ENCODE assay signal across 16 cellular contexts in the genomic region with DNA sequence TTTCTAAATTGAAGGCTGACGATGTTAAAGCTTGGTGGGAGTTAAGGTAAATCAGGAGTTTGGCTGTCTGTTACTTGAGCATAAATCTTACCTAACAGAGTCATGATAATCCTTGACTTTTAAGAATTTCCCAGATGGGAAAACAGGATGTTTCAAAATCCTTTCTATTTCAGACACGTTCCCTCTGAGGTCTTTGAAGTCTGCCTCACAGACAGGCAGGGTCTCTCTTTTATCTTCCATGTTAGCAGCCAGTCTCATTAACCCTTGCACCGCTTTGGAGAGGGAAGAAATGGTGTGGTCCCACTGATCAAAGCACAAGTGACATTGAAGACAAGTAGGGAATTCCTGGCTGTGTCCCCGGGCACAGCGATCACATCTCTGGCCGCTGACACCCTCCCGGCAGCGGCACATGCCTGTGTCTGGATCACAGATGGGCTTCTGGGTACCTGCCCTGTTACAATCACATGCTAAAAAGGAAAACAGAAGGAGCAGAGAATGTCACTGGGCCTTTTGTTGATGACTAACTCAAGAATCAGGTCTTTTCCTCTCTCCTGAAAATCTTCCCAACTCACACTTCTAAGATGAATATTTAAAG. TPM values are rescaled to one million over a fixed set of nuclear protein-coding genes. Genes with fewer than 3 reads are reported as not detected.
A peak's percentile ranks its signal among the peaks of the same experiment; 100 is the strongest.
DNase-seq lines count a peak whose midpoint lies in the region; ATAC-seq, FAIRE-seq and TF ChIP-seq lines count a peak whose summit lies in the region.
"Had no signal": no experiment of that assay in that cellular context is flagged by ENCODE, and none has a peak within 500 bp of the region (broad histone marks: within the 10 kb centered on the region; RNA-seq: fewer than 3 reads in every experiment).

No MANE protein-coding gene starts in this region.

- no peaks in the 10 kb centered on the region for H3K36me3 Mint-ChIP-seq in glutamatergic neuron (ENCODE audit: unreplicated experiment)

- TF ChIP-seq CTCF in left ventricle myocardium inferior (IDR thresholded peaks at IDR 0.05; ENCODE audit: borderline replicate concordance) (no peak), K562 (IDR thresholded peaks at IDR 0.05 in 2 of 3, conservative IDR thresholded peaks at IDR 0.05 in 1 of 3; ENCODE audit: insufficient read depth in 2 of 3, low read depth in 1 of 3, low read length in 3 of 3) (no peak), glutamatergic neuron (IDR thresholded peaks at IDR 0.05; ENCODE audit: partially characterized antibody, unreplicated experiment) (no peak)

- H3K4me1 ChIP-seq in left ventricle myocardium inferior, result peaks cover 5% of the 10 kb centered on the region
- no peaks in the 10 kb centered on the region; a peak in 1 of 5 replicates for H3K4me1 ChIP-seq in K562 (replicated peaks in 1 of 2; ENCODE audit: control insufficient read depth in 2 of 2, insufficient read depth in 2 of 2, low read length in 2 of 2)

- H3K4me3 Mint-ChIP-seq in glutamatergic neuron (ENCODE audit: unreplicated experiment), result no peak overlapping the region
- H3K4me3 Mint-ChIP-seq: H9 had no signal

- no peaks in the 10 kb centered on the region for H3K9me1 ChIP-seq in K562 (ENCODE audit: control insufficient read depth, insufficient read depth, low read length)

- intact Hi-C loops in left ventricle myocardium superior (cut with micrococcal nuclease), result loop anchor here (10.0 kb wide), 1 partner anchor 89 kb away; no protein-coding TSS in a partner anchor
- intact Hi-C loops in left ventricle myocardium inferior (cut with micrococcal nuclease), result no loop called here
- intact Hi-C loops in K562 (cut with micrococcal nuclease), result no loop called here

- H3K9ac ChIP-seq in K562 (ENCODE audit: insufficient read depth in 1 of 2, low read depth in 2 of 2, low read length in 2 of 2), result peak overlapping the region in 1 of 2 experiments; percentile 28; a peak in 1 of 4 replicates

- no peak overlapping the region for H3K4me3 ChIP-seq in left ventricle myocardium inferior
- H3K4me3 ChIP-seq in K562, result no peak overlapping the region

- no peak for FAIRE-seq in K562 (lab: Jason Lieb, UNC)
- FAIRE-seq: HTR-8/SVneo had no signal

- no peak overlapping the region for H3K4me2 ChIP-seq in K562 (ENCODE audit: insufficient read depth, low read length)

- peak overlapping the region; percentile 4 for H3K27ac Mint-ChIP-seq in glutamatergic neuron (ENCODE audit: unreplicated experiment)

- no peaks in the 10 kb centered on the region for H4K20me1 ChIP-seq in K562 (replicated peaks; ENCODE audit: control insufficient read depth, insufficient read depth, low read length)

- 38% methylated on average over 8 of the region's 8 CpGs for WGBS in K562 (ENCODE audit: insufficient coverage, low coverage, missing lambda C conversion rate)

- CTCF ChIA-PET in K562 (lab: Yijun Ruan, JAX; ENCODE audit: low intra/inter-chr PET ratio), result no interaction called here

- DNase-seq in left ventricle myocardium superior (peak; percentile 31), left ventricle myocardium inferior (no peak), K562 (ENCODE audit: extremely low read depth in 1 of 4, low spot score in 3 of 4) (no peak), glutamatergic neuron (no peak), EL (no peak), HT-29 (ENCODE audit: low spot score) (no peak)
- DNase-seq in NK-92 treated with Interleukin-12 subunit alpha and Interleukin-12 subunit beta, amount 100 ng/mL, for 24 hours (lab: John Stamatoyannopoulos, UW), result no peak
- DNase-seq: DMS 273 treated with DMSO at 0.1 percent for 48 hours, H9, NCI-H1436, NCI-H2029, NCI-H2171, NCI-H446 treated with DMSO at 0.1 percent for 48 hours, NCI-H774 had no signal

- no peaks in the 10 kb centered on the region for H3K9me3 ChIP-seq in left ventricle myocardium inferior (replicated peaks)
- H3K9me3 ChIP-seq in K562 (replicated peaks; ENCODE audit: control insufficient read depth, insufficient read depth, low read depth, low read length), result no peaks in the 10 kb centered on the region

- peaks cover 1% of the 10 kb centered on the region for H3K27me3 Mint-ChIP-seq in glutamatergic neuron (ENCODE audit: unreplicated experiment)

- TF ChIP-seq RAD21 in K562 (CRISPR knock-in tag; conservative IDR thresholded peaks at IDR 0.05 in 1 of 2, IDR thresholded peaks at IDR 0.05 in 1 of 2), result no peak

- no peaks in the 10 kb centered on the region for H3K9me3 Mint-ChIP-seq in glutamatergic neuron (ENCODE audit: unreplicated experiment)
- H3K9me3 Mint-ChIP-seq: H9 had no signal

- H3K79me2 ChIP-seq in K562 (ENCODE audit: control insufficient read depth, insufficient read depth, low read length), result no peaks in the 10 kb centered on the region

- ATAC-seq in left ventricle myocardium superior (peak; percentile 75), K562 (no peak), HG02759 (IDR thresholded peaks at IDR 0.05; ENCODE audit: unreplicated experiment) (no peak)

- no TSS peak for BruUV-seq in K562 (replicated peaks; lab: Mats Ljungman, UMichigan)

- peak overlapping the region; percentile 51 for H2AFZ ChIP-seq in K562 (ENCODE audit: low read depth, low read length)

- in situ Hi-C loops in K562 (cut with MboI), result no loop called here

- POLR2A ChIA-PET in K562 (lab: Yijun Ruan, JAX), result interaction anchor here (1.3 to 1.4 kb wide), 2 partner anchors 13 to 30 kb away, joined by 3 read pairs; no protein-coding TSS in a partner anchor

- TF ChIP-seq EP300 in K562 (IDR thresholded peaks at IDR 0.05; ENCODE audit: low read length), result no peak

- H3K27me3 ChIP-seq in left ventricle myocardium inferior (ENCODE audit: low read depth) (no peaks in the 10 kb centered on the region), K562 (ENCODE audit: control insufficient read depth in 2 of 2, insufficient read depth in 2 of 2, low read length in 2 of 2) (no peaks in the 10 kb centered on the region)

- H3K36me3 ChIP-seq in left ventricle myocardium inferior, result no peaks in the 10 kb centered on the region
- no peaks in the 10 kb centered on the region for H3K36me3 ChIP-seq in K562 (ENCODE audit: control insufficient read depth, insufficient read depth, low read length)

- H3K27ac ChIP-seq in left ventricle myocardium inferior (replicated peaks), result no peak overlapping the region
- no peak overlapping the region for H3K27ac ChIP-seq in K562 (ENCODE audit: extremely low read depth, low read depth, low read length)

- peaks cover 15% of the 10 kb centered on the region for H3K4me1 Mint-ChIP-seq in glutamatergic neuron (ENCODE audit: low read depth, unreplicated experiment)

- TF ChIP-seq POLR2A in K562 (conservative IDR thresholded peaks at IDR 0.05), result no peak

TF ChIP-seq in K562, 482 proteins besides CTCF, POLR2A, EP300 and RAD21 (continues in another document):
- TF ChIP-seq GATAD2A (IDR thresholded peaks at IDR 0.05) (no peak), SMAD2 (IDR thresholded peaks at IDR 0.05; ENCODE audit: low read depth, low read length) (no peak), POLR2G (IDR thresholded peaks at IDR 0.05; ENCODE audit: low read depth, low read length) (no peak), CTBP1 (IDR thresholded peaks at IDR 0.05; ENCODE audit: borderline replicate concordance) (no peak), XRCC3 (IDR thresholded peaks at IDR 0.05) (no peak), SAFB2 (IDR thresholded peaks at IDR 0.05; ENCODE audit: borderline replicate concordance, low read depth, low read length, severe bottlenecking) (no peak)
- TF ChIP-seq, protein P1, sequence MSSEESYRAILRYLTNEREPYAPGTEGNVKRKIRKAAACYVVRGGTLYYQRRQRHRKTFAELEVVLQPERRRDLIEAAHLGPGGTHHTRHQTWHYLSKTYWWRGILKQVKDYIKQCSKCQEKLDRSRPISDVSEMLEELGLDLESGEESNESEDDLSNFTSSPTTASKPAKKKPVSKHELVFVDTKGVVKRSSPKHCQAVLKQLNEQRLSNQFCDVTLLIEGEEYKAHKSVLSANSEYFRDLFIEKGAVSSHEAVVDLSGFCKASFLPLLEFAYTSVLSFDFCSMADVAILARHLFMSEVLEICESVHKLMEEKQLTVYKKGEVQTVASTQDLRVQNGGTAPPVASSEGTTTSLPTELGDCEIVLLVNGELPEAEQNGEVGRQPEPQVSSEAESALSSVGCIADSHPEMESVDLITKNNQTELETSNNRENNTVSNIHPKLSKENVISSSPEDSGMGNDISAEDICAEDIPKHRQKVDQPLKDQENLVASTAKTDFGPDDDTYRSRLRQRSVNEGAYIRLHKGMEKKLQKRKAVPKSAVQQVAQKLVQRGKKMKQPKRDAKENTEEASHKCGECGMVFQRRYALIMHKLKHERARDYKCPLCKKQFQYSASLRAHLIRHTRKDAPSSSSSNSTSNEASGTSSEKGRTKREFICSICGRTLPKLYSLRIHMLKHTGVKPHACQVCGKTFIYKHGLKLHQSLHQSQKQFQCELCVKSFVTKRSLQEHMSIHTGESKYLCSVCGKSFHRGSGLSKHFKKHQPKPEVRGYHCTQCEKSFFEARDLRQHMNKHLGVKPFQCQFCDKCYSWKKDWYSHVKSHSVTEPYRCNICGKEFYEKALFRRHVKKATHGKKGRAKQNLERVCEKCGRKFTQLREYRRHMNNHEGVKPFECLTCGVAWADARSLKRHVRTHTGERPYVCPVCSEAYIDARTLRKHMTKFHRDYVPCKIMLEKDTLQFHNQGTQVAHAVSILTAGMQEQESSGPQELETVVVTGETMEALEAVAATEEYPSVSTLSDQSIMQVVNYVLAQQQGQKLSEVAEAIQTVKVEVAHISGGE (CRISPR knock-in tag; IDR thresholded peaks at IDR 0.05), result no peak

RNA-seq across cellular contexts. Expression of a gene that starts 52.7 kb away (rescaled TPM):
- total RNA-seq in left ventricle myocardium superior (56.1 TPM), left ventricle myocardium inferior (60.0 TPM), K562 (2014; rRNA removed) (10.2 and 10.5 TPM in 2 replicates), K562 (2014; rRNA removed; fragmentation: Illumina TruSeq; extraction: Trizol) (9.8 and 14.5 TPM in 2 replicates), K562 (2015; rRNA removed; fragmentation: Illumina TruSeq; extraction: Trizol) (17.7 and 18.1 TPM in 2 replicates), K562 (2021) (16.6 and 17.3 TPM in 2 replicates), glutamatergic neuron (ENCODE audit: unreplicated experiment) (326 TPM)
- total RNA-seq in K562 (2011; cell fraction: chromatin; rRNA removed; ENCODE audit: low replicate concordance), result 65.8 and 106 TPM in 2 replicates
- 51.9 and 59.0 TPM in 2 replicates for total RNA-seq in K562 (2011; cell fraction: nucleolus; rRNA removed)
- 55.5 and 61.5 TPM in 2 replicates for total RNA-seq in K562 (2011; cell fraction: nucleoplasm; rRNA removed)
- polyA plus RNA-seq in K562 (2011; rRNA removed) (12.3 and 21.6 TPM in 2 replicates), K562 (2014; fragmentation: Illumina TruSeq; extraction: Trizol) (13.7 and 14.3 TPM in 2 replicates), K562 (2014; fragmentation: Nextera tagmentation; extraction: Ambion mirVana) (10 to 100 TPM in 1 of 2 experiments, 1 to 10 TPM in 1; 6.0 to 11.7 TPM), K562 (2014; rRNA removed) (9.8 and 16.1 TPM in 2 replicates)
- polyA plus RNA-seq in K562 (2011; cell fraction: cytosol; rRNA removed), result 12.5 and 21.5 TPM in 2 replicates
- polyA plus RNA-seq in K562 (2011; cell fraction: nucleus; rRNA removed), result 58.9 and 88.5 TPM in 2 replicates
- 15.6 and 25.8 TPM in 2 replicates for polyA plus RNA-seq in K562 (2012)
- 30.3 and 34.1 TPM in 2 replicates for polyA minus RNA-seq in K562 (2011; rRNA and poly(A)+ RNA removed)
- 18.7 and 26.3 TPM in 2 replicates for polyA minus RNA-seq in K562 (2011; cell fraction: cytosol; rRNA and poly(A)+ RNA removed)
- 29.2 and 49.0 TPM in 2 replicates for polyA minus RNA-seq in K562 (2011; cell fraction: nucleus; rRNA and poly(A)+ RNA removed)
- total RNA-seq in HT-29 (2014; rRNA removed; shearing (Covaris generic)), result 29.4 and 46.6 TPM in 2 replicates
